Comparison of ENCODE assay signal across 26 cellular contexts in the genomic region with DNA sequence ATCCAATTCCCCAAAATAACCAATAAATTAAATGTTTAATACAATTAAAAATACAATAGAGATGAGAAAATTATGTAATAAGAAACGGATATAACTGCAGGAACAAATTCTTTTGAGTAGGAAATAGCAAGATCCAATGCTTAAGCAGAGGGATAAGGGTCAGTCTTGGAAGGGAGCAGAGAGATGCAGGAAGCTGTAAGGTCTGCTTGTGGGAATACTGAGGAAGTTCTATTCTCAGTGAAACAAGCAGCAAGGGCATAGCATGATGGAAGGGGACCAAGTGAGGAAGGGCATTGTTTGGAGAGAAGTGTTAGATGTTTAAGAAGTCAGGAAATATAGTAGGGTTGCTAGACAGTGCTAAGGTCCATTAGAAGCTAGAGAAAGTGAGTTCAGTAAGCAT.
"Had no signal": no experiment of that assay in that cellular context is flagged by ENCODE, and none has a peak within 500 bp of the region (broad histone marks: within the 10 kb centered on the region; RNA-seq: fewer than 3 reads in every experiment).

No MANE protein-coding gene starts in this region.

- H3K4me3 Mint-ChIP-seq: dendritic cell treated with granulocyte-macrophage colony-stimulating factor and Interleukin-4, amounts not matched to agents 40 ng/mL and 50 ng/mL, for 4 days; mesothelial cell of epicardium; naive B cell had no signal

- DNase-seq: colonic mucosa; cortex of kidney; dorsolateral prefrontal cortex; effector CD4-positive, alpha-beta T cell; effector memory CD4-positive, alpha-beta T cell; esophagus squamous epithelium; foreskin fibroblast; foreskin melanocyte; gastrocnemius medialis; glutamatergic neuron; head of caudate nucleus; heart right ventricle; hippocampal formation; left cardiac atrium; left lung; left ventricle myocardium superior; lower lobe of right lung; mesenchymal stem cell; mucosa of descending colon; naive B cell had no signal

- H3K4me1 ChIP-seq: colonic mucosa, esophagus squamous epithelium, left lung, lower lobe of right lung had no signal

- H3K36me3 Mint-ChIP-seq: mesothelial cell of epicardium had no signal

- H3K9me3 ChIP-seq: colonic mucosa, esophagus squamous epithelium, gastrocnemius medialis, heart right ventricle, left lung, lower lobe of right lung, mucosa of descending colon had no signal

- H3K27ac ChIP-seq: colonic mucosa, dorsolateral prefrontal cortex, epithelial cell of prostate, esophagus squamous epithelium, gastrocnemius medialis, left lung, lower lobe of right lung had no signal

- FAIRE-seq: islet of Langerhans, keratinocyte had no signal

- H3K27ac Mint-ChIP-seq: dendritic cell treated with granulocyte-macrophage colony-stimulating factor and Interleukin-4, amounts not matched to agents 40 ng/mL and 50 ng/mL, for 4 days; mesothelial cell of epicardium; naive B cell had no signal

- H3K4me3 ChIP-seq: colonic mucosa, dorsolateral prefrontal cortex, esophagus squamous epithelium, gastrocnemius medialis, heart right ventricle, left lung, lower lobe of right lung, mucosa of descending colon had no signal

- H3K27me3 ChIP-seq: colonic mucosa, dorsolateral prefrontal cortex, esophagus squamous epithelium, gastrocnemius medialis, heart right ventricle, left lung had no signal

- H3K4me1 Mint-ChIP-seq: naive B cell had no signal

- ATAC-seq: esophagus mucosa, gastrocnemius medialis, left cardiac atrium, left lung, left ventricle myocardium superior, lower lobe of right lung, mucosa of descending colon had no signal

- H3K9me3 Mint-ChIP-seq: dendritic cell treated with granulocyte-macrophage colony-stimulating factor and Interleukin-4, amounts not matched to agents 40 ng/mL and 50 ng/mL, for 4 days; mesothelial cell of epicardium; naive B cell had no signal

- H3K36me3 ChIP-seq: colonic mucosa, gastrocnemius medialis, heart right ventricle, left lung, lower lobe of right lung had no signal

- H3K27me3 Mint-ChIP-seq: dendritic cell treated with granulocyte-macrophage colony-stimulating factor and Interleukin-4, amounts not matched to agents 40 ng/mL and 50 ng/mL, for 4 days; naive B cell had no signal
